ENCODE assay signal across 15 cellular contexts in genomic region chr5:164326219-164326618, GRCh38.
DNase-seq lines count a peak whose midpoint lies in the region; ATAC-seq and TF ChIP-seq lines count a peak whose summit lies in the region.
"Had no signal": no experiment of that assay in that cellular context is flagged by ENCODE, and none has a peak within 500 bp of the region (broad histone marks: within the 10 kb centered on the region; RNA-seq: fewer than 3 reads in every experiment).

No MANE protein-coding gene starts in this region.

- TF ChIP-seq CTCF in BE2C (IDR thresholded peaks at IDR 0.05; ENCODE audit: low read depth, low read length): peak; percentile 61

- no peaks in the 10 kb centered on the region for H3K36me3 ChIP-seq in BE2C

- no peak for DNase-seq in BE2C
- peak; percentile 7 for DNase-seq in cerebellar cortex (ENCODE audit: low spot score)
- no peak for DNase-seq in activated CD4-positive, alpha-beta T cell treated with anti-CD3 and anti-CD28 coated beads for 4 hours
- DNase-seq in HuH-7 (ENCODE audit: low spot score): no peak
- DNase-seq in G401 (ENCODE audit: low spot score): no peak
- DNase-seq in NCI-H1105 treated with DMSO at 0.1 percent for 48 hours (lab: John Stamatoyannopoulos, UW): no peak
- DNase-seq: activated CD4-positive, alpha-beta T cell treated with anti-CD3 and anti-CD28 coated beads, Interleukin-2, amount 10 ng/mL, durations not matched to agents 7 days and 5 days; activated naive CD4-positive, alpha-beta T cell treated with anti-CD3 and anti-CD28 coated beads for 36 hours; foreskin melanocyte; GF-D8; kidney glomerular epithelial cell; NCI-H69; stimulated activated CD4-positive, alpha-beta T cell treated with anti-CD3 and anti-CD28 coated beads, Interleukin-12 subunit alpha, Interleukin-12 subunit beta, amount 100 ng/mL, for 4 hours had no signal

- no peak overlapping the region for H3K4me3 ChIP-seq in BE2C (ENCODE audit: low read depth, low read length)

- no peaks in the 10 kb centered on the region for H3K4me1 ChIP-seq in BE2C

- ATAC-seq in GM21367 (IDR thresholded peaks at IDR 0.05; ENCODE audit: unreplicated experiment) (peak; percentile 78), HG03520 (IDR thresholded peaks at IDR 0.05; ENCODE audit: unreplicated experiment) (peak; percentile 51)

- in situ Hi-C loops in G401 (cut with HindIII; ENCODE audit: low sequenced_read_pairs): no loop called here

- no peaks in the 10 kb centered on the region for H3K9me3 ChIP-seq in BE2C

- H3K27me3 ChIP-seq in BE2C: no peaks in the 10 kb centered on the region
